ENCODE assay signal across 10 cellular contexts in genomic region chr11:94638902-94639373, GRCh38.
A peak's percentile ranks its signal among the peaks of the same experiment; 100 is the strongest.
DNase-seq lines count a peak whose midpoint lies in the region; ATAC-seq, FAIRE-seq and TF ChIP-seq lines count a peak whose summit lies in the region.
"Had no signal": no experiment of that assay in that cellular context is flagged by ENCODE, and none has a peak within 500 bp of the region (broad histone marks: within the 10 kb centered on the region; RNA-seq: fewer than 3 reads in every experiment).

No MANE protein-coding gene starts in this region.

- peak overlapping the region; percentile 55 for H3K4me2 ChIP-seq in keratinocyte (ENCODE audit: control insufficient read depth, extremely low read depth, insufficient read depth, low read depth, low read length)

- FAIRE-seq in keratinocyte (lab: Jason Lieb, UNC): peak; percentile 41

- H2AFZ ChIP-seq in keratinocyte (ENCODE audit: control insufficient read depth, low read length): peak overlapping the region; percentile 80

- CTCF ChIA-PET in activated CD4-positive, alpha-beta T cell treated with anti-CD3 and anti-CD28 coated beads for 36 hours (lab: Charles Lee): no interaction called here
- CTCF ChIA-PET in activated CD4-positive, alpha-beta memory T cell treated with anti-CD3 and anti-CD28 coated beads, Interleukin-2, amount 10 ng/mL, durations not matched to agents 7 days and 5 days (lab: Charles Lee): no interaction called here

- 44 to 63% (median 55%) methylated on average over 4 of the region's 4 CpGs for WGBS in adrenal gland, 4 donors

- H3K27ac ChIP-seq in adrenal gland: peak overlapping the region in 4 of 5 donors; percentile 25 to 80 (median 58)
- no peak overlapping the region for H3K27ac ChIP-seq in keratinocyte (ENCODE audit: control insufficient read depth, insufficient read depth, low read length)
- peak overlapping the region; percentile 31 to 51 for H3K27ac ChIP-seq in tibial artery

- H3K4me3 ChIP-seq in adrenal gland (no peak overlapping the region), keratinocyte (ENCODE audit: control insufficient read depth in 2 of 3, extremely low read depth in 1 of 3, insufficient read depth in 2 of 3, low read depth in 1 of 3, low read length in 3 of 3) (peak overlapping the region in 1 of 3 experiments; percentile 5), tibial artery (peak overlapping the region in 1 of 2 donors; percentile 2)

- TF ChIP-seq POLR2A in adrenal gland (IDR thresholded peaks at IDR 0.05): no peak

- no peaks in the 10 kb centered on the region for H3K27me3 Mint-ChIP-seq in activated CD4-positive, alpha-beta T cell treated with anti-CD3 and anti-CD28 coated beads for 36 hours
- H3K27me3 Mint-ChIP-seq in activated CD4-positive, alpha-beta memory T cell treated with anti-CD3 and anti-CD28 coated beads, Interleukin-2, amount 10 ng/mL, durations not matched to agents 7 days and 5 days: no peaks in the 10 kb centered on the region

- H4K20me1 ChIP-seq in keratinocyte (ENCODE audit: control insufficient read depth, extremely low read depth, insufficient read depth, low read length): no peaks in the 10 kb centered on the region

- no peaks in the 10 kb centered on the region for H3K27me3 ChIP-seq in adrenal gland
- no peaks in the 10 kb centered on the region for H3K27me3 ChIP-seq in keratinocyte (ENCODE audit: control insufficient read depth, extremely low read depth, insufficient read depth, low read length)
- no peaks in the 10 kb centered on the region for H3K27me3 ChIP-seq in tibial artery

- no peak for DNase-seq in activated CD4-positive, alpha-beta T cell treated with anti-CD3 and anti-CD28 coated beads for 36 hours
- no peak for DNase-seq in activated CD4-positive, alpha-beta T cell treated with anti-CD3 and anti-CD28 coated beads for 1 hour
- DNase-seq in adrenal gland (no peak), keratinocyte (ENCODE audit: low read depth, low spot score) (no peak), tibial artery (no peak)
- DNase-seq in activated CD4-positive, alpha-beta memory T cell treated with anti-CD3 and anti-CD28 coated beads, Interleukin-2, amount 10 ng/mL, durations not matched to agents 7 days and 5 days: no peak
- DNase-seq: effector CD4-positive, alpha-beta T cell; SHP77 treated with DMSO at 0.1 percent for 48 hours had no signal

- ATAC-seq in activated CD4-positive, alpha-beta T cell treated with anti-CD3 and anti-CD28 coated beads for 36 hours: peak; percentile 33
- no peak for ATAC-seq in activated CD4-positive, CD25-positive, alpha-beta regulatory T cell treated with anti-CD3 and anti-CD28 coated beads, Interleukin-2, amount 50 U/mL, for 24 hours
- no peak for ATAC-seq in HG02642 (IDR thresholded peaks at IDR 0.05; ENCODE audit: poor library complexity, unreplicated experiment)

- H3K36me3 ChIP-seq in adrenal gland (replicated peaks in 1 of 2) (no peaks in the 10 kb centered on the region), keratinocyte (ENCODE audit: control insufficient read depth in 2 of 2, extremely low read depth in 1 of 2, insufficient read depth in 2 of 2, low read length in 2 of 2) (no peaks in the 10 kb centered on the region), tibial artery (no peaks in the 10 kb centered on the region)

- H3K79me2 ChIP-seq in keratinocyte (ENCODE audit: control insufficient read depth, insufficient read depth, low read length): no peaks in the 10 kb centered on the region

- POLR2A ChIA-PET in activated CD4-positive, alpha-beta T cell treated with anti-CD3 and anti-CD28 coated beads for 36 hours (lab: Charles Lee): no interaction called here
- POLR2A ChIA-PET in activated CD4-positive, alpha-beta memory T cell treated with anti-CD3 and anti-CD28 coated beads, Interleukin-2, amount 10 ng/mL, durations not matched to agents 7 days and 5 days (lab: Charles Lee): no interaction called here

- peaks cover 0 to 18% of the 10 kb centered on the region in 2 donors for H3K4me1 ChIP-seq in adrenal gland (replicated peaks in 1 of 2)
- H3K4me1 ChIP-seq in keratinocyte (ENCODE audit: control insufficient read depth, extremely low read depth, insufficient read depth, low read length): peaks cover 17% of the 10 kb centered on the region
- peaks cover 0 to 13% (median 9%) of the 10 kb centered on the region in 4 donors for H3K4me1 ChIP-seq in tibial artery

- H3K36me3 Mint-ChIP-seq in activated CD4-positive, alpha-beta T cell treated with anti-CD3 and anti-CD28 coated beads for 36 hours (ENCODE audit: low read depth): no peaks in the 10 kb centered on the region
- no peaks in the 10 kb centered on the region for H3K36me3 Mint-ChIP-seq in activated CD4-positive, alpha-beta memory T cell treated with anti-CD3 and anti-CD28 coated beads, Interleukin-2, amount 10 ng/mL, durations not matched to agents 7 days and 5 days (ENCODE audit: low read depth)

- H3K9me3 Mint-ChIP-seq in activated CD4-positive, alpha-beta T cell treated with anti-CD3 and anti-CD28 coated beads for 36 hours (ENCODE audit: low read depth): no peaks in the 10 kb centered on the region
- no peaks in the 10 kb centered on the region for H3K9me3 Mint-ChIP-seq in activated CD4-positive, alpha-beta memory T cell treated with anti-CD3 and anti-CD28 coated beads, Interleukin-2, amount 10 ng/mL, durations not matched to agents 7 days and 5 days

- no peaks in the 10 kb centered on the region for H3K9me3 ChIP-seq in adrenal gland (replicated peaks in 1 of 3)
- H3K9me3 ChIP-seq in keratinocyte (ENCODE audit: control insufficient read depth, low read depth, low read length): no peaks in the 10 kb centered on the region
- no peaks in the 10 kb centered on the region for H3K9me3 ChIP-seq in tibial artery

- TF ChIP-seq CTCF in adrenal gland (IDR thresholded peaks at IDR 0.05) (no peak), keratinocyte (optimal IDR thresholded peaks at IDR 0.05 in 1 of 3, IDR thresholded peaks at IDR 0.05 in 1 of 3, conservative IDR thresholded peaks at IDR 0.05 in 1 of 3; ENCODE audit: extremely low read depth in 1 of 3, insufficient read depth in 2 of 3, low read length in 3 of 3) (no peak), tibial artery (IDR thresholded peaks at IDR 0.05) (no peak)

- H3K4me1 Mint-ChIP-seq in activated CD4-positive, alpha-beta T cell treated with anti-CD3 and anti-CD28 coated beads for 36 hours: no peaks in the 10 kb centered on the region
- H3K4me1 Mint-ChIP-seq in activated CD4-positive, alpha-beta memory T cell treated with anti-CD3 and anti-CD28 coated beads, Interleukin-2, amount 10 ng/mL, durations not matched to agents 7 days and 5 days: peaks cover 5% of the 10 kb centered on the region

- intact Hi-C loops in activated CD4-positive, alpha-beta T cell treated with anti-CD3 and anti-CD28 coated beads for 36 hours (cut with DNase I, micrococcal nuclease): no loop called here
- intact Hi-C loops in adrenal gland (cut with DNase I): loop anchor here in 1 of 2 donors (10.0 kb wide), 1 partner anchor 106 kb away; no protein-coding TSS in a partner anchor
- intact Hi-C loops in tibial artery (cut with DNase I; ENCODE audit: low total_unique reads): no loop called here

- H3K27ac Mint-ChIP-seq in activated CD4-positive, alpha-beta T cell treated with anti-CD3 and anti-CD28 coated beads for 36 hours: no peak overlapping the region
- H3K27ac Mint-ChIP-seq in activated CD4-positive, alpha-beta memory T cell treated with anti-CD3 and anti-CD28 coated beads, Interleukin-2, amount 10 ng/mL, durations not matched to agents 7 days and 5 days: no peak overlapping the region

- no peak overlapping the region for H3K9ac ChIP-seq in keratinocyte (ENCODE audit: control insufficient read depth, extremely low read depth, insufficient read depth, low read length)

- no peak overlapping the region for H3K4me3 Mint-ChIP-seq in activated CD4-positive, alpha-beta T cell treated with anti-CD3 and anti-CD28 coated beads for 36 hours
- H3K4me3 Mint-ChIP-seq in activated CD4-positive, alpha-beta memory T cell treated with anti-CD3 and anti-CD28 coated beads, Interleukin-2, amount 10 ng/mL, durations not matched to agents 7 days and 5 days: no peak overlapping the region

- dilution Hi-C loops in keratinocyte (cut with MboI; ENCODE audit: extremely low pct_ligation_motif_present, low sequenced_read_pairs): no loop called here

- no peaks in the 10 kb centered on the region for H3K9me1 ChIP-seq in keratinocyte (ENCODE audit: control insufficient read depth, extremely low read depth, insufficient read depth, low read length)
